1 cellular context compared by ENCODE assay signal in genomic region chr3:190807719-190808375, GRCh38.
TF ChIP-seq lines count a peak whose summit lies in the region.

No MANE protein-coding gene starts in this region.

TF ChIP-seq in GM23338, 12 proteins besides CTCF, POLR2A, EP300 and RAD21 (continued from another document):
- TF ChIP-seq ZNF462 (CRISPR knock-in tag; IDR thresholded peaks at IDR 0.05) (no peak), ETS1 (IDR thresholded peaks at IDR 0.05) (no peak), POLR2AphosphoS5 (IDR thresholded peaks at IDR 0.05; ENCODE audit: low read depth) (no peak), ZNF331 (CRISPR knock-in tag; IDR thresholded peaks at IDR 0.05; ENCODE audit: low read depth) (no peak), EZH2 (IDR thresholded peaks at IDR 0.05; ENCODE audit: low read depth, unreplicated experiment) (no peak), STAT1 (IDR thresholded peaks at IDR 0.05; ENCODE audit: unreplicated experiment) (no peak), ZNF114 (CRISPR knock-in tag; IDR thresholded peaks at IDR 0.05) (no peak)
